ENCODE assay signal across 12 cellular contexts in genomic region chr6:112620832-112621569, GRCh38.
DNase-seq lines count a peak whose midpoint lies in the region; ATAC-seq and TF ChIP-seq lines count a peak whose summit lies in the region.
"Had no signal": no experiment of that assay in that cellular context is flagged by ENCODE, and none has a peak within 500 bp of the region (broad histone marks: within the 10 kb centered on the region; RNA-seq: fewer than 3 reads in every experiment).

No MANE protein-coding gene starts in this region.

- no peaks in the 10 kb centered on the region for H3K36me3 Mint-ChIP-seq in neural progenitor cell
- H3K36me3 Mint-ChIP-seq in CD4-positive, alpha-beta T cell (ENCODE audit: low read depth) = no peaks in the 10 kb centered on the region
- H3K36me3 Mint-ChIP-seq: activated CD8-positive, alpha-beta memory T cell treated with anti-CD3 and anti-CD28 coated beads, Interleukin-2, amount 10 ng/mL, durations not matched to agents 7 days and 5 days had no signal

- no peaks in the 10 kb centered on the region for H3K79me2 ChIP-seq in neural progenitor cell (ENCODE audit: low read depth)

- H3K4me1 ChIP-seq in adipocyte (ENCODE audit: control insufficient read depth, insufficient read depth, low read length) = no peaks in the 10 kb centered on the region
- peaks cover 8% of the 10 kb centered on the region for H3K4me1 ChIP-seq in neural progenitor cell
- no peaks in the 10 kb centered on the region for H3K4me1 ChIP-seq in effector memory CD4-positive, alpha-beta T cell (ENCODE audit: control insufficient read depth, insufficient read depth, low read length, poor library complexity, severe bottlenecking)

- intact Hi-C loops in CD4-positive, alpha-beta T cell (cut with DNase I, micrococcal nuclease) = no loop called here

- POLR2A ChIA-PET in CD4-positive, alpha-beta T cell (lab: Charles Lee) = no interaction called here

- TF ChIP-seq CTCF in neural progenitor cell (IDR thresholded peaks at IDR 0.05) = no peak
- no peak for TF ChIP-seq CTCF in CD4-positive, alpha-beta T cell (IDR thresholded peaks at IDR 0.05)

- H3F3A ChIP-seq in neural progenitor cell (ENCODE audit: low read depth) = no peaks in the 10 kb centered on the region

- H3K9me3 ChIP-seq in adipocyte (ENCODE audit: control insufficient read depth, low read length) (no peaks in the 10 kb centered on the region), neural progenitor cell (ENCODE audit: low read depth) (no peaks in the 10 kb centered on the region)
- H3K9me3 ChIP-seq in CD4-positive, alpha-beta T cell (ENCODE audit: control insufficient read depth, low read length) = no peaks in the 10 kb centered on the region
- H3K9me3 ChIP-seq in effector memory CD4-positive, alpha-beta T cell (ENCODE audit: control insufficient read depth, low read length) = no peaks in the 10 kb centered on the region

- peaks cover 33% of the 10 kb centered on the region for H3K4me1 Mint-ChIP-seq in neural progenitor cell
- no peaks in the 10 kb centered on the region for H3K4me1 Mint-ChIP-seq in CD4-positive, alpha-beta T cell (ENCODE audit: low read depth)
- H3K4me1 Mint-ChIP-seq: activated CD8-positive, alpha-beta memory T cell treated with anti-CD3 and anti-CD28 coated beads, Interleukin-2, amount 10 ng/mL, durations not matched to agents 7 days and 5 days had no signal

- no peak overlapping the region for H3K4me2 ChIP-seq in neural progenitor cell

- H3K36me3 ChIP-seq in adipocyte (ENCODE audit: control insufficient read depth, insufficient read depth, low read length, severe bottlenecking) (no peaks in the 10 kb centered on the region), neural progenitor cell (no peaks in the 10 kb centered on the region)
- no peaks in the 10 kb centered on the region for H3K36me3 ChIP-seq in effector memory CD4-positive, alpha-beta T cell (ENCODE audit: control insufficient read depth, insufficient read depth, low read length)
- H3K36me3 ChIP-seq: cardiac muscle cell had no signal

- H3K27me3 ChIP-seq in adipocyte (replicated peaks; ENCODE audit: control insufficient read depth, insufficient read depth, low read length) (no peaks in the 10 kb centered on the region), neural progenitor cell (no peaks in the 10 kb centered on the region)
- H3K27me3 ChIP-seq in CD4-positive, alpha-beta T cell (ENCODE audit: control insufficient read depth, insufficient read depth, low read length) = no peaks in the 10 kb centered on the region
- H3K27me3 ChIP-seq in effector memory CD4-positive, alpha-beta T cell (replicated peaks; ENCODE audit: control insufficient read depth, insufficient read depth, low read length, poor library complexity, severe bottlenecking) = no peaks in the 10 kb centered on the region
- H3K27me3 ChIP-seq: cardiac muscle cell had no signal

- H2AFZ ChIP-seq in neural progenitor cell (replicated peaks) = peak overlapping the region; percentile 15

- H4K20me1 ChIP-seq in neural progenitor cell (ENCODE audit: low read depth) = no peaks in the 10 kb centered on the region

- no peaks in the 10 kb centered on the region for H3K27me3 Mint-ChIP-seq in neural progenitor cell (ENCODE audit: insufficient read depth, low read depth)
- H3K27me3 Mint-ChIP-seq in CD4-positive, alpha-beta T cell = no peaks in the 10 kb centered on the region
- H3K27me3 Mint-ChIP-seq: activated CD8-positive, alpha-beta memory T cell treated with anti-CD3 and anti-CD28 coated beads, Interleukin-2, amount 10 ng/mL, durations not matched to agents 7 days and 5 days had no signal

- CTCF ChIA-PET in CD4-positive, alpha-beta T cell (lab: Charles Lee) = no interaction called here

- no peak overlapping the region for H3K4me3 Mint-ChIP-seq in neural progenitor cell
- no peak overlapping the region for H3K4me3 Mint-ChIP-seq in CD4-positive, alpha-beta T cell
- H3K4me3 Mint-ChIP-seq: activated CD8-positive, alpha-beta memory T cell treated with anti-CD3 and anti-CD28 coated beads, Interleukin-2, amount 10 ng/mL, durations not matched to agents 7 days and 5 days had no signal

- peaks cover 8% of the 10 kb centered on the region for H3K9me3 Mint-ChIP-seq in neural progenitor cell
- no peaks in the 10 kb centered on the region for H3K9me3 Mint-ChIP-seq in CD4-positive, alpha-beta T cell

- H3K9ac ChIP-seq in adipocyte (ENCODE audit: low read length) = no peak overlapping the region
- no peak overlapping the region for H3K9ac ChIP-seq in neural progenitor cell

- H3K27ac Mint-ChIP-seq in neural progenitor cell = peak overlapping the region; percentile 76
- H3K27ac Mint-ChIP-seq in CD4-positive, alpha-beta T cell = no peak overlapping the region
- H3K27ac Mint-ChIP-seq: activated CD8-positive, alpha-beta memory T cell treated with anti-CD3 and anti-CD28 coated beads, Interleukin-2, amount 10 ng/mL, durations not matched to agents 7 days and 5 days had no signal

- no peak overlapping the region for H3K4me3 ChIP-seq in adipocyte (ENCODE audit: low read length)
- no peak overlapping the region for H3K4me3 ChIP-seq in neural progenitor cell
- no peak overlapping the region for H3K4me3 ChIP-seq in effector memory CD4-positive, alpha-beta T cell (ENCODE audit: insufficient read depth, low read depth, low read length, poor library complexity, severe bottlenecking)
- H3K4me3 ChIP-seq: cardiac muscle cell had no signal

- ATAC-seq in GM18909 (IDR thresholded peaks at IDR 0.05; ENCODE audit: poor library complexity, unreplicated experiment) (peak; percentile 69), HG03159 (IDR thresholded peaks at IDR 0.05; ENCODE audit: unreplicated experiment) (peak; percentile 57)
- ATAC-seq in CD4-positive, alpha-beta T cell (ENCODE audit: poor library complexity) = no peak
- ATAC-seq: activated CD8-positive, alpha-beta memory T cell treated with anti-CD3 and anti-CD28 coated beads, Interleukin-2, amount 10 ng/mL, durations not matched to agents 7 days and 5 days had no signal

- no peak overlapping the region for H3K27ac ChIP-seq in neural progenitor cell
- no peak overlapping the region for H3K27ac ChIP-seq in CD4-positive, alpha-beta T cell (ENCODE audit: low read depth, low read length)
- H3K27ac ChIP-seq in effector memory CD4-positive, alpha-beta T cell (ENCODE audit: insufficient read depth, low read length, poor library complexity, severe bottlenecking) = no peak overlapping the region
- H3K27ac ChIP-seq: cardiac muscle cell had no signal

- peak; percentile 66 for DNase-seq in adipocyte (ENCODE audit: low read depth)
- no peak for DNase-seq in neural progenitor cell (ENCODE audit: low spot score)
- no peak for DNase-seq in CD4-positive, alpha-beta T cell
- no peak for DNase-seq in effector memory CD4-positive, alpha-beta T cell
- no peak for DNase-seq in NCI-H1930 (lab: John Stamatoyannopoulos, UW)
- DNase-seq in germinal center (ENCODE audit: low spot score) = no peak
- DNase-seq: activated CD8-positive, alpha-beta memory T cell treated with anti-CD3 and anti-CD28 coated beads, Interleukin-2, amount 10 ng/mL, durations not matched to agents 7 days and 5 days; NCI-H2227 treated with DMSO at 0.1 percent for 48 hours; stimulated activated naive CD4-positive, alpha-beta T cell treated with Interleukin-2 at 50 U/mL for 16 hours had no signal
